26 cellular contexts compared by ENCODE assay signal in genomic region chr10:116071453-116072148, GRCh38.
"Had no signal": no experiment of that assay in that cellular context is flagged by ENCODE, and none has a peak within 500 bp of the region (broad histone marks: within the 10 kb centered on the region; RNA-seq: fewer than 3 reads in every experiment).

No MANE protein-coding gene starts in this region.

- ATAC-seq: activated T-helper 17 cell treated with anti-CD3 and anti-CD28 coated beads, Interleukin-2, amount 50 U/mL, for 72 hours; K562 had no signal

- H3K36me3 ChIP-seq: cardiac muscle cell, Peyer's patch, SJCRH30 had no signal

- H3K4me3 ChIP-seq: cardiac muscle cell, K562, Peyer's patch, SJCRH30 had no signal

- H3K4me3 Mint-ChIP-seq: activated CD4-positive, alpha-beta memory T cell treated with anti-CD3 and anti-CD28 coated beads, Interleukin-2, amount 10 ng/mL, durations not matched to agents 7 days and 5 days; activated CD4-positive, alpha-beta T cell treated with anti-CD3 and anti-CD28 coated beads, Interleukin-2, amount 10 ng/mL, durations not matched to agents 7 days and 5 days; activated naive CD4-positive, alpha-beta T cell treated with anti-CD3 and anti-CD28 coated beads for 36 hours; activated naive CD8-positive, alpha-beta T cell; activated T-helper 17 cell treated with anti-CD3 and anti-CD28 coated beads, Interleukin-2, amount 50 U/mL, for 72 hours; brain had no signal

- H3K9me3 ChIP-seq: Peyer's patch, SJCRH30, SK-N-SH had no signal

- H3K27me3 ChIP-seq: cardiac muscle cell, Peyer's patch, SJCRH30 had no signal

- H3K27me3 Mint-ChIP-seq: activated CD4-positive, alpha-beta memory T cell treated with anti-CD3 and anti-CD28 coated beads, Interleukin-2, amount 10 ng/mL, durations not matched to agents 7 days and 5 days; activated CD4-positive, alpha-beta T cell treated with anti-CD3 and anti-CD28 coated beads, Interleukin-2, amount 10 ng/mL, durations not matched to agents 7 days and 5 days; activated naive CD8-positive, alpha-beta T cell had no signal

- H3K27ac Mint-ChIP-seq: activated CD4-positive, alpha-beta memory T cell treated with anti-CD3 and anti-CD28 coated beads, Interleukin-2, amount 10 ng/mL, durations not matched to agents 7 days and 5 days; activated CD4-positive, alpha-beta T cell treated with anti-CD3 and anti-CD28 coated beads, Interleukin-2, amount 10 ng/mL, durations not matched to agents 7 days and 5 days; activated naive CD4-positive, alpha-beta T cell treated with anti-CD3 and anti-CD28 coated beads for 36 hours; activated naive CD8-positive, alpha-beta T cell; activated T-helper 17 cell treated with anti-CD3 and anti-CD28 coated beads, Interleukin-2, amount 50 U/mL, for 72 hours; brain had no signal

- H3K4me2 ChIP-seq: SK-N-SH had no signal

- H3K9me3 Mint-ChIP-seq: activated CD4-positive, alpha-beta T cell treated with anti-CD3 and anti-CD28 coated beads, Interleukin-2, amount 10 ng/mL, durations not matched to agents 7 days and 5 days; activated naive CD4-positive, alpha-beta T cell treated with anti-CD3 and anti-CD28 coated beads for 36 hours; activated T-helper 17 cell treated with anti-CD3 and anti-CD28 coated beads, Interleukin-2, amount 50 U/mL, for 72 hours had no signal

- DNase-seq: activated CD4-positive, alpha-beta memory T cell treated with anti-CD3 and anti-CD28 coated beads, Interleukin-2, amount 10 ng/mL, durations not matched to agents 7 days and 5 days; activated CD4-positive, alpha-beta T cell treated with anti-CD3 and anti-CD28 coated beads, Interleukin-2, amount 10 ng/mL, durations not matched to agents 7 days and 5 days; activated CD4-positive, CD25-positive, alpha-beta regulatory T cell; activated gamma-delta T cell; activated naive CD4-positive, alpha-beta T cell treated with anti-CD3 and anti-CD28 coated beads for 36 hours; activated T-cell treated with anti-CD3 and anti-CD28 coated beads for 4 hours; activated T-cell treated with anti-CD3 and anti-CD28 coated beads, Interleukin-2, amount 50 U/mL, for 48 hours; amygdala; Karpas-422; NCI-H1105 treated with DMSO at 0.1 percent for 48 hours; NCI-H1436 treated with DMSO at 0.1 percent for 48 hours; NCI-H187; NCI-H2081; NCI-H524; Peyer's patch; Right ventricle myocardium superior; SJCRH30; SK-N-SH; T-helper 1 cell had no signal

- H3K4me1 Mint-ChIP-seq: activated CD4-positive, alpha-beta memory T cell treated with anti-CD3 and anti-CD28 coated beads, Interleukin-2, amount 10 ng/mL, durations not matched to agents 7 days and 5 days; activated CD4-positive, alpha-beta T cell treated with anti-CD3 and anti-CD28 coated beads, Interleukin-2, amount 10 ng/mL, durations not matched to agents 7 days and 5 days; activated T-helper 17 cell treated with anti-CD3 and anti-CD28 coated beads, Interleukin-2, amount 50 U/mL, for 72 hours had no signal

- H3K4me1 ChIP-seq: Peyer's patch had no signal

- H3K36me3 Mint-ChIP-seq: activated naive CD8-positive, alpha-beta T cell; brain had no signal

- H3K27ac ChIP-seq: cardiac muscle cell, Peyer's patch, RWPE1, SJCRH30, VCaP had no signal
